ENCODE assay signal across 14 cellular contexts in the genomic region with DNA sequence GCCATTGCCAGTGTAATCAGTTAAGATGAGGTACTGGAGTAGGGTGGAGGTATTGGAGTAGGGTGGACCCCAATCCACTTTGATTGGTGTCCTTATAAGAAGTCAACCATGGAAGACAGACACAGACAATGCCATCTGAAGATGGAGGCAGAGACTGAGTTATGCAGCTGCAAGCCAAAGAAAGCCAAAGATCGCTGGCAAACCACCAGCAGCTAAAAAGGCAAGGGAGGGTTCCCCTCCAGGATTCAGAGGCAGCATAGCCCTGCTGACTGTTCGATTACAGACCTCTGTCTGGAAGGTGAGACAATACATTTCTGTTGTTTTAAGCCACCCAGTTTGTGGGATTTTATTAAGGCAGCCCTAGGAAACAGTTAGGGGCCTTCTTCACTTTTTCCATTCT. TPM values are rescaled to one million over a fixed set of nuclear protein-coding genes. Genes with fewer than 3 reads are reported as not detected.
"Had no signal": no experiment of that assay in that cellular context is flagged by ENCODE, and none has a peak within 500 bp of the region (broad histone marks: within the 10 kb centered on the region; RNA-seq: fewer than 3 reads in every experiment).

No MANE protein-coding gene starts in this region.

- H3K4me3 ChIP-seq: gastrocnemius medialis, pancreas, transverse colon had no signal

- ATAC-seq: esophagus mucosa, gastrocnemius medialis, pancreas, WTC11 had no signal

- H3K9me3 ChIP-seq: gastrocnemius medialis, pancreas, SK-N-SH, transverse colon had no signal

- H3K27ac Mint-ChIP-seq: activated T-helper 2 cell treated with anti-CD3 and anti-CD28 coated beads, Interferon-gamma antibody, Interleukin-2, Interleukin-4, amounts not matched to agents 10 μg/mL and 5 μg/mL and 100 μg/mL, durations not matched to agents 14 hours and 24 hours and 36 hours; T-helper 1 cell treated with Interleukin-12 subunit alpha and Interleukin-12 subunit beta and Interleukin-4 antibody, amounts not matched to agents 30 μg/mL and 1 μg/mL, for 36 hours; WTC11 had no signal

- H3K9me3 Mint-ChIP-seq: activated T-helper 2 cell treated with anti-CD3 and anti-CD28 coated beads, Interferon-gamma antibody, Interleukin-2, Interleukin-4, amounts not matched to agents 10 μg/mL and 5 μg/mL and 100 μg/mL, durations not matched to agents 14 hours and 24 hours and 36 hours; neural crest cell; T-helper 1 cell treated with Interleukin-12 subunit alpha and Interleukin-12 subunit beta and Interleukin-4 antibody, amounts not matched to agents 30 μg/mL and 1 μg/mL, for 36 hours; WTC11 had no signal

- H3K36me3 Mint-ChIP-seq: WTC11 had no signal

- H3K4me1 Mint-ChIP-seq: neural crest cell, WTC11 had no signal

- DNase-seq: activated CD4-positive, alpha-beta T cell treated with anti-CD3 and anti-CD28 coated beads for 48 hours; activated naive CD4-positive, alpha-beta T cell treated with anti-CD3 and anti-CD28 coated beads, Interleukin-2, amount 50 U/mL, for 16 hours; brain microvascular endothelial cell; gastrocnemius medialis; kidney; pancreas; SK-N-SH; small intestine; transverse colon had no signal

- H3K4me3 Mint-ChIP-seq: neural crest cell; T-helper 1 cell treated with Interleukin-12 subunit alpha and Interleukin-12 subunit beta and Interleukin-4 antibody, amounts not matched to agents 30 μg/mL and 1 μg/mL, for 36 hours; WTC11 had no signal

RNA-seq across cellular contexts. Expression of gene CKMT2, which starts 30.5 kb away (rescaled TPM):
- total RNA-seq: activated T-helper 2 cell treated with anti-CD3 and anti-CD28 coated beads, Interferon-gamma antibody, Interleukin-2, Interleukin-4, amounts not matched to agents 10 μg/mL and 5 μg/mL and 100 μg/mL, durations not matched to agents 14 hours and 24 hours and 36 hours; neural crest cell had no signal
